Comparison of ENCODE assay signal across 1 cellular context in the genomic region with DNA sequence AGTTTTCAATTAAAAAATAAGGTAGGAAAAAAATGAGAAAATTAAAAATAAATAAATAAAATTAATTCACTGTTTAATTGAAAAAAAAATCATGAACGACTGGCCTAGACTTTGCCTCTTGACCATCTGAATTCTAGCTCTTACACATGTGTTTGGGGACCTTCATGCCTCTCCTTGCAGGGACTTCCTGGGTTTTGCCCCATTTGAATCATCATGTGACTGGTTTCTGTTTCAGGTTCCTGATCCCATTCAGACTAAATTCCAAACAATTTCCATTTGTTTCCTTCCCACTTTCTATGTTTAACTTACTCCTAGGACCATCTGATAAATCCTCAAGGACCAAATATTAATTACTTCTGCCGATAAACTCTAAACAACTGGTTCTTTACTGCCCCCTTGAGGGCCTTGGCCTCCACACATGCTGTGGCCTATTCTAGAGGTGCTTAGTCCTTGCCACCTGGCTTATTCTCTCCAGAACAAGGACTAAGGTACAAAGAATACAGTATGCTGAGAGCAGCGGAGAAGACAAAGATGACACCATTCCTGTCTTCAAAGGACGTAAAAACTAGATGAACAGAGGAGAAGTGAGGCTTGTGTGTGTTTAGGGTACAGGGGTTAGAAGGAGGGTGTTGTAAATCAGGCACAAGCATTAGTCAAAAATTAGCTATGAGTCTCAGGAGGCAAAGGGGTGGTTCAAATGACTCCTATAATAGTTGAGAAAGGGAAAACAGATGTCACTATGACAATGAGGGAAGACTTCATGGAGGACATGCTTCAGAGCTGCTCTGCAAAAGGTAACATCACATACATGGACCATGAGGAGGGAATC.
TF ChIP-seq lines count a peak whose summit lies in the region.

No MANE protein-coding gene starts in this region.

TF ChIP-seq in IMR-90, 13 proteins besides CTCF, POLR2A, EP300 and RAD21 (continued from another document):
- TF ChIP-seq MAFK (IDR thresholded peaks at IDR 0.05; ENCODE audit: low read depth, low read length), result no peak
- no peak for TF ChIP-seq BHLHE40 (IDR thresholded peaks at IDR 0.05; ENCODE audit: low read depth, low read length)
- TF ChIP-seq RCOR1 (IDR thresholded peaks at IDR 0.05; ENCODE audit: insufficient replicate concordance, low read length), result no peak
- no peak for TF ChIP-seq MXI1 (IDR thresholded peaks at IDR 0.05; ENCODE audit: borderline replicate concordance, low read depth, low read length)
- no peak for TF ChIP-seq SMC3 (IDR thresholded peaks at IDR 0.05; ENCODE audit: low read depth, low read length)
- no peak for TF ChIP-seq CEBPB (IDR thresholded peaks at IDR 0.05; ENCODE audit: low read depth, low read length)
- TF ChIP-seq, protein P1, sequence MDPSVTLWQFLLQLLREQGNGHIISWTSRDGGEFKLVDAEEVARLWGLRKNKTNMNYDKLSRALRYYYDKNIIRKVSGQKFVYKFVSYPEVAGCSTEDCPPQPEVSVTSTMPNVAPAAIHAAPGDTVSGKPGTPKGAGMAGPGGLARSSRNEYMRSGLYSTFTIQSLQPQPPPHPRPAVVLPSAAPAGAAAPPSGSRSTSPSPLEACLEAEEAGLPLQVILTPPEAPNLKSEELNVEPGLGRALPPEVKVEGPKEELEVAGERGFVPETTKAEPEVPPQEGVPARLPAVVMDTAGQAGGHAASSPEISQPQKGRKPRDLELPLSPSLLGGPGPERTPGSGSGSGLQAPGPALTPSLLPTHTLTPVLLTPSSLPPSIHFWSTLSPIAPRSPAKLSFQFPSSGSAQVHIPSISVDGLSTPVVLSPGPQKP (IDR thresholded peaks at IDR 0.05; ENCODE audit: borderline replicate concordance, low read depth, low read length), result no peak
- no peak for TF ChIP-seq CHD1 (IDR thresholded peaks at IDR 0.05; ENCODE audit: low read depth, low read length)
- no peak for TF ChIP-seq FOS (IDR thresholded peaks at IDR 0.05; ENCODE audit: low read depth, low read length)
- TF ChIP-seq NFE2L2 (IDR thresholded peaks at IDR 0.05; ENCODE audit: low read depth, low read length), result no peak
- no peak for TF ChIP-seq RFX5 (IDR thresholded peaks at IDR 0.05; ENCODE audit: low read depth, low read length)
